20 cellular contexts compared by ENCODE assay signal in genomic region chr1:63795455-63795854, GRCh38. TPM values are rescaled to one million over a fixed set of nuclear protein-coding genes. Genes with fewer than 3 reads are reported as not detected.
DNase-seq lines count a peak whose midpoint lies in the region; ATAC-seq, FAIRE-seq and TF ChIP-seq lines count a peak whose summit lies in the region.
"Had no signal": no experiment of that assay in that cellular context is flagged by ENCODE, and none has a peak within 500 bp of the region (broad histone marks: within the 10 kb centered on the region; RNA-seq: fewer than 3 reads in every experiment).

No MANE protein-coding gene starts in this region.

- H3K27me3 ChIP-seq in left lung, result no peaks in the 10 kb centered on the region
- no peaks in the 10 kb centered on the region for H3K27me3 ChIP-seq in PC-3 (ENCODE audit: low read length)
- H3K27me3 ChIP-seq: pancreas, spleen had no signal

- H3K4me1 ChIP-seq in left lung, result no peaks in the 10 kb centered on the region
- peaks cover 9% of the 10 kb centered on the region; the same call in 1 of the 2 replicates for H3K4me1 ChIP-seq in PC-3 (ENCODE audit: insufficient read depth, low read length)

- H2AFZ ChIP-seq in PC-3 (ENCODE audit: low read length), result no peak overlapping the region

- no peak overlapping the region for H3K4me2 ChIP-seq in PC-3 (ENCODE audit: low read length)

- H3K36me3 ChIP-seq in SK-N-MC (ENCODE audit: insufficient read depth, low read length), result no peaks in the 10 kb centered on the region
- no peaks in the 10 kb centered on the region for H3K36me3 ChIP-seq in left lung
- H3K36me3 ChIP-seq in PC-3 (ENCODE audit: low read depth, low read length), result no peaks in the 10 kb centered on the region
- H3K36me3 ChIP-seq: pancreas, spleen had no signal

- FAIRE-seq in frontal cortex (lab: Jason Lieb, UNC), result no peak
- FAIRE-seq: HTR-8/SVneo, kidney, pancreas had no signal

- no peak for TF ChIP-seq EP300 in Ishikawa (IDR thresholded peaks at IDR 0.05; ENCODE audit: borderline replicate concordance)

- H3K9ac ChIP-seq in SK-N-MC (ENCODE audit: insufficient read length) (peak overlapping the region; percentile 5), PC-3 (ENCODE audit: low read length) (no peak overlapping the region)

- CTCF ChIA-PET in PC-3 (lab: Charles Lee), result interaction anchor here (0.7 kb wide), 1 partner anchor 368 kb away, joined by 3 read pairs; no protein-coding TSS in a partner anchor

- peak; percentile 88 for DNase-seq in DMS53 (lab: John Stamatoyannopoulos, UW)
- no peak for DNase-seq in SK-N-MC (ENCODE audit: low read depth, low spot score)
- no peak for DNase-seq in left lung
- DNase-seq in frontal cortex (ENCODE audit: low spot score in 2 of 2), result no peak
- no peak for DNase-seq in SK-N-DZ (ENCODE audit: low spot score)
- DNase-seq in PC-3, result no peak
- DNase-seq: activated CD4-positive, CD25-positive, alpha-beta regulatory T cell; amniotic stem cell; CD4-positive, alpha-beta memory T cell; head of caudate nucleus; kidney; NCI-H748 treated with DMSO at 0.1 percent for 48 hours; pancreas; spleen; stimulated activated naive CD8-positive, alpha-beta T cell treated with anti-CD3 and anti-CD28 coated beads, Interleukin-15, amount 100 ng/mL, for 72 hours; T-helper 1 cell had no signal

- no peaks in the 10 kb centered on the region for H3F3A ChIP-seq in PC-3 (ENCODE audit: low read length, unreplicated experiment)

- H3K9me3 ChIP-seq in SK-N-MC (ENCODE audit: low read depth, low read length) (no peaks in the 10 kb centered on the region), left lung (no peaks in the 10 kb centered on the region), PC-3 (ENCODE audit: low read length) (no peaks in the 10 kb centered on the region)
- H3K9me3 ChIP-seq: pancreas, spleen had no signal

- peaks cover 22% of the 10 kb centered on the region; the same call in 1 of the 2 replicates for H4K20me1 ChIP-seq in PC-3 (ENCODE audit: low read length)

- TF ChIP-seq RAD21 in Ishikawa (IDR thresholded peaks at IDR 0.05; ENCODE audit: low read depth), result no peak

- intact Hi-C loops in left lung (cut with DNase I) (no loop called here), PC-3 (cut with micrococcal nuclease) (no loop called here)

- POLR2A ChIA-PET in PC-3 (lab: Charles Lee; ENCODE audit: unreplicated experiment), result no interaction called here

- H3K27ac ChIP-seq in SK-N-MC (peak overlapping the region; percentile 55), left lung (peak overlapping the region in 1 of 2 donors; percentile 69), PC-3 (ENCODE audit: low read length) (no peak overlapping the region)
- H3K27ac ChIP-seq: pancreas, spleen had no signal

- no peaks in the 10 kb centered on the region for H3K9me2 ChIP-seq in PC-3 (replicated peaks; ENCODE audit: low read length)

- TF ChIP-seq CTCF in left lung (IDR thresholded peaks at IDR 0.05), result no peak
- TF ChIP-seq CTCF in PC-3 (conservative IDR thresholded peaks at IDR 0.05; ENCODE audit: low read depth, low read length), result no peak

- H3K4me3 ChIP-seq in SK-N-MC (peak overlapping the region; percentile 36), left lung (no peak overlapping the region), PC-3 (ENCODE audit: low read length) (no peak overlapping the region)
- H3K4me3 ChIP-seq: pancreas, spleen had no signal

- peaks cover 40% of the 10 kb centered on the region for H3K79me2 ChIP-seq in PC-3 (ENCODE audit: low read length)

- peak; percentile 90 for ATAC-seq in left lung
- ATAC-seq in HG03378 (IDR thresholded peaks at IDR 0.05; ENCODE audit: unreplicated experiment), result no peak
- ATAC-seq in PC-3, result no peak
- ATAC-seq: pancreas; stimulated activated naive CD8-positive, alpha-beta T cell treated with anti-CD3 and anti-CD28 coated beads, Interleukin-15, amount 100 ng/mL, for 72 hours had no signal

- BruUV-seq in PC-3 (replicated peaks; lab: Mats Ljungman, UMichigan), result no TSS peak

TF ChIP-seq in Ishikawa, 13 proteins besides CTCF, POLR2A, EP300 and RAD21:
- TF ChIP-seq TAF1 (IDR thresholded peaks at IDR 0.05; ENCODE audit: low read depth), result no peak
- no peak for TF ChIP-seq YY1 (IDR thresholded peaks at IDR 0.05; ENCODE audit: low read depth)
- TF ChIP-seq TEAD4 (IDR thresholded peaks at IDR 0.05), result no peak
- TF ChIP-seq FOXM1 (IDR thresholded peaks at IDR 0.05; ENCODE audit: borderline replicate concordance, low read depth), result 0 out of 2 replicates have a peak, but pooled peaks have one; percentile 19
- no peak for TF ChIP-seq MAX (IDR thresholded peaks at IDR 0.05)
- no peak for TF ChIP-seq USF1 (IDR thresholded peaks at IDR 0.05)
- no peak for TF ChIP-seq REST (IDR thresholded peaks at IDR 0.05; ENCODE audit: low read depth)
TF ChIP-seq in Ishikawa: peak in this region for 1.

RNA-seq across cellular contexts. Expression of gene ROR1, which starts 21.6 kb away (rescaled TPM):
- 10 to 100 TPM; 25.5 to 27.5 TPM for total RNA-seq in left lung
- total RNA-seq in frontal cortex, result 2.0 TPM
- 5.1 and 6.5 TPM in 2 replicates for polyA plus RNA-seq in SK-N-DZ (2014; cell fraction: cytosol; rRNA removed)
- polyA plus RNA-seq in SK-N-DZ (2014; cell fraction: nucleus; rRNA removed), result 2.3 and 2.8 TPM in 2 replicates
- total RNA-seq in PC-3 (2014; rRNA removed), result 16.5 and 22.6 TPM in 2 replicates
- total RNA-seq: activated CD8-positive, alpha-beta memory T cell treated with anti-CD3 and anti-CD28 coated beads for 36 hours; CD4-positive, alpha-beta memory T cell had no signal
- polyA plus RNA-seq: CD4-positive, alpha-beta memory T cell had no signal
